14 cellular contexts compared by ENCODE assay signal in the genomic region with DNA sequence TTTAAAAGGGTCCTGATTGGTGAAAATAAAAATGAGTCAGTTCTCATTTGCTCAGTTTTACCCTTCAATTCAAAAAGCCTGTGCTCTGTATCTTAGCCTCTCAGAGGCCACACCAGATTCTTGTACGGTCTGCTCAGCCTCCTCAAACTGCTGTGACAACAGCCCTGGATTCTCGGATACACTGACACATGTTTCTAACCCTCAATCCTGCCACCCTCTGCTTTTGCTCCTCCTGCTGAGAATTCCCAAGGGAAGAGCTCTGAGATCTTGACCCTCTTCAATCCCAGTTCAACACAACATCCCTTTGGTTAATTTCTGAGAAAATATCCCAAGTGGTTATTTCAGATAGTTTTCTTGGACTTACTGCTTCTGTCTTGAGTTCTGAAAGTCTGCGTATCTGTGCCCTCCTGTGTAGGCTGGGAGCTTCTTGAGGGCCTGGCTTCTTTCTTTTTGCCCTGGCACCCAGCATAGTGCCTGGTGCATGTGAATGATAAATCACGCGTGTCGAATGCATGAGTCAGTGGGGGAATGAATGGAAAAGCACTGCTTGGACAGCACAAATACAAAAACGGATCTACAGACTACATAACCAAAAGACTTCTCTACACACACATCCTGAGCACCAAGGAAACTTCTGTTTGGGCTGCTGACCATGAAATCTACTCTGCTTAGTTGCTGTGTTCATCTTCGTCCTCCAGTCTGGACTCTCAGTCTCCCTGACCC. TPM values are rescaled to one million over a fixed set of nuclear protein-coding genes. Genes with fewer than 3 reads are reported as not detected.
DNase-seq lines count a peak whose midpoint lies in the region; ATAC-seq, FAIRE-seq and TF ChIP-seq lines count a peak whose summit lies in the region.
"Had no signal": no experiment of that assay in that cellular context is flagged by ENCODE, and none has a peak within 500 bp of the region (broad histone marks: within the 10 kb centered on the region; RNA-seq: fewer than 3 reads in every experiment).

No MANE protein-coding gene starts in this region.

- no peak overlapping the region for H3K4me3 Mint-ChIP-seq in endodermal cell
- H3K4me3 Mint-ChIP-seq: IgD-negative memory B cell, mesothelial cell of epicardium had no signal

- no peaks in the 10 kb centered on the region for H3K27me3 ChIP-seq in MG63
- H3K27me3 ChIP-seq in brain microvascular endothelial cell (replicated peaks) = no peaks in the 10 kb centered on the region
- H3K27me3 ChIP-seq in suprapubic skin = no peaks in the 10 kb centered on the region
- no peaks in the 10 kb centered on the region for H3K27me3 ChIP-seq in endodermal cell (ENCODE audit: control insufficient read depth, insufficient read depth, low read length, poor library complexity, severe bottlenecking)
- H3K27me3 ChIP-seq: upper lobe of left lung had no signal

- DNase-seq in MG63 (peak; percentile 82), brain microvascular endothelial cell (peak; percentile 61), left kidney (ENCODE audit: low read depth, low spot score) (peak; percentile 25), suprapubic skin (ENCODE audit: low spot score in 2 of 2) (no peak), GM19239 (ENCODE audit: insufficient read length, low spot score) (no peak), endodermal cell (no peak)
- DNase-seq in stimulated activated CD4-positive, alpha-beta T cell treated with anti-CD3 and anti-CD28 coated beads, Interleukin-4, amount 100 ng/mL, for 24 hours = no peak
- DNase-seq: amniotic stem cell, DMS 273 treated with DMSO at 0.1 percent for 48 hours, NCI-H226, upper lobe of left lung had no signal

- no peaks in the 10 kb centered on the region for H3K4me1 Mint-ChIP-seq in endodermal cell

- no peaks in the 10 kb centered on the region for H3K36me3 Mint-ChIP-seq in endodermal cell (ENCODE audit: low read depth)
- H3K36me3 Mint-ChIP-seq: IgD-negative memory B cell, mesothelial cell of epicardium had no signal

- H3K9me3 ChIP-seq in MG63 = no peaks in the 10 kb centered on the region
- H3K9me3 ChIP-seq in suprapubic skin = no peaks in the 10 kb centered on the region
- H3K9me3 ChIP-seq in endodermal cell (ENCODE audit: control insufficient read depth, low read length) = no peaks in the 10 kb centered on the region
- H3K9me3 ChIP-seq: upper lobe of left lung had no signal

- in situ Hi-C loops in brain microvascular endothelial cell (cut with HindIII; ENCODE audit: low pct_ligation_motif_present, low sequenced_read_pairs) = loop anchor here (25.0 kb wide), 1 partner anchor 502 kb away; no protein-coding TSS in a partner anchor

- H3K9me3 Mint-ChIP-seq in endodermal cell = no peaks in the 10 kb centered on the region
- H3K9me3 Mint-ChIP-seq: IgD-negative memory B cell, mesothelial cell of epicardium had no signal

- H3K27me3 Mint-ChIP-seq in endodermal cell (ENCODE audit: insufficient read depth) = peaks cover 2% of the 10 kb centered on the region
- H3K27me3 Mint-ChIP-seq: IgD-negative memory B cell had no signal

- H3K27ac ChIP-seq in brain microvascular endothelial cell = peak overlapping the region; percentile 23
- peak overlapping the region; percentile 55 for H3K27ac ChIP-seq in suprapubic skin
- H3K27ac ChIP-seq in endodermal cell (ENCODE audit: low read depth, low read length) = no peak overlapping the region

- H3K9ac ChIP-seq in endodermal cell (ENCODE audit: extremely low read depth, low read length, poor library complexity, severe bottlenecking) = no peak overlapping the region

- FAIRE-seq in GM19239 (lab: Jason Lieb, UNC) = no peak

- H3K36me3 ChIP-seq in MG63 = no peaks in the 10 kb centered on the region
- H3K36me3 ChIP-seq in brain microvascular endothelial cell (replicated peaks) = no peaks in the 10 kb centered on the region
- no peaks in the 10 kb centered on the region for H3K36me3 ChIP-seq in suprapubic skin
- H3K36me3 ChIP-seq in endodermal cell (ENCODE audit: control insufficient read depth, insufficient read depth, low read length) = no peaks in the 10 kb centered on the region
- H3K36me3 ChIP-seq: upper lobe of left lung had no signal

- H3K27ac Mint-ChIP-seq in endodermal cell = no peak overlapping the region
- H3K27ac Mint-ChIP-seq: IgD-negative memory B cell, mesothelial cell of epicardium had no signal

- H3K4me1 ChIP-seq in suprapubic skin = peaks cover 34% of the 10 kb centered on the region
- H3K4me1 ChIP-seq in endodermal cell (ENCODE audit: control insufficient read depth, insufficient read depth, low read length) = no peaks in the 10 kb centered on the region

- no peak for TF ChIP-seq POLR2A in suprapubic skin (IDR thresholded peaks at IDR 0.05)

- TF ChIP-seq EP300 in suprapubic skin (IDR thresholded peaks at IDR 0.05) = no peak

- no peak overlapping the region for H3K4me3 ChIP-seq in MG63
- no peak overlapping the region for H3K4me3 ChIP-seq in brain microvascular endothelial cell (ENCODE audit: low read depth, low read length)
- H3K4me3 ChIP-seq in suprapubic skin = no peak overlapping the region
- H3K4me3 ChIP-seq in endodermal cell (ENCODE audit: low read length) = no peak overlapping the region
- H3K4me3 ChIP-seq: upper lobe of left lung had no signal

- TF ChIP-seq CTCF in brain microvascular endothelial cell (IDR thresholded peaks at IDR 0.05; ENCODE audit: low read depth, low read length, missing control alignments) = no peak
- TF ChIP-seq CTCF in suprapubic skin (IDR thresholded peaks at IDR 0.05) = no peak
- TF ChIP-seq CTCF in endodermal cell (conservative IDR thresholded peaks at IDR 0.05) = no peak

- 41% methylated on average over 8 of the region's 8 CpGs for WGBS in suprapubic skin
- WGBS in endodermal cell (ENCODE audit: insufficient coverage in 1 of 2, insufficient read length in 1 of 2), 2 experiments = 88 to 93% methylated on average over 6 to 8 of the region's 8 CpGs

- no peak for ATAC-seq in HG03045 (IDR thresholded peaks at IDR 0.05; ENCODE audit: unreplicated experiment)

RNA-seq across cellular contexts. Expression of a gene that starts 24.5 kb away (rescaled TPM):
- total RNA-seq in MG63 (2014; rRNA removed; shearing (Covaris generic); ENCODE audit: low replicate concordance) = 52.8 and 67.4 TPM in 2 replicates
- total RNA-seq in suprapubic skin (100 to 1,000 TPM; 129 to 195 (median 159) TPM), endodermal cell (10 to 100 TPM; 41.6 to 45.7 TPM)
- polyA plus RNA-seq in endodermal cell (2013, experiment 1 of 2) = 63.2 TPM
- polyA plus RNA-seq in endodermal cell (2013, experiment 2 of 2) = 56.4 TPM

Comparison
In these comparisons a context has a peak if more than half of its experiments do, and no peak if none do; other contexts are left out.
1. DNase-seq: peak in MG63 (single experiment), brain microvascular endothelial cell (single experiment) and left kidney (single experiment); none in suprapubic skin (0 of 2), stimulated activated CD4-positive, alpha-beta T cell treated with anti-CD3 and anti-CD28 coated beads, Interleukin-4, amount 100 ng/mL, for 24 hours (single experiment), GM19239 (single experiment) and endodermal cell (single experiment).